In genomic region chr3:14143826-14144225, GRCh38 we compare ENCODE assay signal across 8 cellular contexts. TPM values are rescaled to one million over a fixed set of nuclear protein-coding genes. Genes with fewer than 3 reads are reported as not detected.
DNase-seq lines count a peak whose midpoint lies in the region; ATAC-seq and TF ChIP-seq lines count a peak whose summit lies in the region.

No MANE protein-coding gene starts in this region.

- 0 out of 3 replicates have a peak overlapping the region, but pooled peaks have one; percentile 40 for H2BK15ac ChIP-seq in IMR-90 (ENCODE audit: low read depth, low read length)

- no peak overlapping the region; the same call in 1 of the 2 replicates for H4K5ac ChIP-seq in IMR-90 (ENCODE audit: low read depth, low read length)

- peak overlapping the region; percentile 85 for H3K56ac ChIP-seq in IMR-90 (ENCODE audit: extremely low read depth, insufficient read depth, low read length)

- peak overlapping the region; percentile 85; the same call in 1 of the 2 replicates for H3K14ac ChIP-seq in IMR-90 (replicated peaks; ENCODE audit: low read depth, low read length)

- peak overlapping the region; percentile 64 for H2AFZ ChIP-seq in IMR-90 (replicated peaks; ENCODE audit: low read length, poor library complexity)

- no peak overlapping the region for H3K9ac ChIP-seq in IMR-90 (ENCODE audit: low read depth, low read length)

- no peaks in the 10 kb centered on the region for H3K9me3 ChIP-seq in AG04450 (ENCODE audit: control insufficient read depth, insufficient read depth, low read length)
- H3K9me3 ChIP-seq in IMR-90 (ENCODE audit: control insufficient read depth, insufficient read depth, low read length): no peaks in the 10 kb centered on the region
- no peaks in the 10 kb centered on the region for H3K9me3 ChIP-seq in ascending aorta
- H3K9me3 ChIP-seq in stomach: no peaks in the 10 kb centered on the region

- peak overlapping the region; percentile 89 for H2BK20ac ChIP-seq in IMR-90 (ENCODE audit: low read depth, low read length)

- CTCF ChIA-PET in AG04450 (lab: Charles Lee) (interaction anchor here (0.9 to 2.1 kb wide), 4 partner anchors 19 to 247 kb away, joined by 4 to 8 read pairs (median 6); partner anchors contain the start of genes CHCHD4 and TMEM43), IMR-90 (lab: Yijun Ruan, JAX) (interaction anchor here (0.7 to 2.3 kb wide), 2 partner anchors 19 to 35 kb away, joined by 4 to 11 read pairs; partner anchors contain the start of genes CHCHD4 and TMEM43)

- ATAC-seq in IMR-90 (ENCODE audit: low read depth) (peak; percentile 46), HG02763 (IDR thresholded peaks at IDR 0.05; ENCODE audit: unreplicated experiment) (no peak), GM21737 (IDR thresholded peaks at IDR 0.05; ENCODE audit: unreplicated experiment) (no peak), GM19351 (IDR thresholded peaks at IDR 0.05; ENCODE audit: unreplicated experiment) (no peak)

- H3K36me3 ChIP-seq in IMR-90 (ENCODE audit: control insufficient read depth, insufficient read depth, low read length) (peaks cover 62% of the 10 kb centered on the region), ascending aorta (peaks cover 36 to 64% of the 10 kb centered on the region in 2 donors), stomach (peaks cover 41 to 78% (median 76%) of the 10 kb centered on the region in 4 donors)

- peaks cover 7% of the 10 kb centered on the region for H4K20me1 ChIP-seq in IMR-90 (ENCODE audit: insufficient read depth, low read length)

- no CpG with 5 or more reads among the region's 3 CpGs for WGBS in IMR-90 (ENCODE audit: extremely low coverage in 2 of 2, insufficient read length in 1 of 2), 2 experiments
- WGBS in stomach, 5 donors: 14 to 39% (median 25%) methylated on average over 3 of the region's 3 CpGs

- peaks cover 24% of the 10 kb centered on the region; the same call in 1 of the 2 replicates for H3K9me1 ChIP-seq in IMR-90 (ENCODE audit: insufficient read depth, low read length)

- peak overlapping the region; percentile 91; the same call in 1 of the 2 replicates for H3K18ac ChIP-seq in IMR-90 (ENCODE audit: low read depth, low read length)

- peak overlapping the region; percentile 75 for H3K4me2 ChIP-seq in IMR-90 (ENCODE audit: low read depth, low read length)

- H3K4me1 ChIP-seq in IMR-90 (ENCODE audit: control insufficient read depth, insufficient read depth, low read length): peaks cover 29% of the 10 kb centered on the region
- peaks cover 31 to 49% of the 10 kb centered on the region in 2 donors for H3K4me1 ChIP-seq in ascending aorta
- peaks cover 22 to 46% (median 33%) of the 10 kb centered on the region in 4 donors for H3K4me1 ChIP-seq in stomach

- peak overlapping the region; percentile 96 for H3K4ac ChIP-seq in IMR-90 (ENCODE audit: low read depth, low read length)

- peak overlapping the region; percentile 98 for H2BK5ac ChIP-seq in IMR-90 (ENCODE audit: low read depth, low read length, poor library complexity, severe bottlenecking)

- BruUV-seq in IMR-90 (replicated peaks; lab: Mats Ljungman, UMichigan): no TSS peak

- TF ChIP-seq EP300 in stomach (IDR thresholded peaks at IDR 0.05): peak; percentile 53

- TF ChIP-seq CTCF in AG04450 (IDR thresholded peaks at IDR 0.05; ENCODE audit: low read depth, low read length) (no peak), IMR-90 (conservative IDR thresholded peaks at IDR 0.05; ENCODE audit: low read depth, low read length) (no peak), ascending aorta (IDR thresholded peaks at IDR 0.05) (no peak), stomach (IDR thresholded peaks at IDR 0.05) (no peak)

- H2AK5ac ChIP-seq in IMR-90 (ENCODE audit: low read depth, low read length): peak overlapping the region; percentile 96; the same call in 1 of the 2 replicates

- peak overlapping the region; percentile 99 for H3K27ac ChIP-seq in AG04450 (ENCODE audit: low read depth, low read length)
- H3K27ac ChIP-seq in IMR-90 (ENCODE audit: insufficient read depth, low read length): peak overlapping the region; percentile 97; the same call in 1 of the 2 replicates
- peak overlapping the region; percentile 89 to 91 for H3K27ac ChIP-seq in ascending aorta
- H3K27ac ChIP-seq in stomach: peak overlapping the region; percentile 47 to 92 (median 85)

- H2AK9ac ChIP-seq in IMR-90 (replicated peaks; ENCODE audit: low read depth, low read length, poor library complexity): peak overlapping the region; percentile 84

- no peak for TF ChIP-seq RAD21 in IMR-90 (IDR thresholded peaks at IDR 0.05; ENCODE audit: low read length)

- peak overlapping the region; percentile 87 for H4K91ac ChIP-seq in IMR-90 (ENCODE audit: insufficient read depth, low read depth, low read length)

- H2BK120ac ChIP-seq in IMR-90 (ENCODE audit: low read depth, low read length): peak overlapping the region; percentile 92

- dilution Hi-C loops in IMR-90 (cut with HindIII; ENCODE audit: low sequenced_read_pairs, unreplicated experiment): no loop called here

- peak overlapping the region; percentile 92 for H3K23ac ChIP-seq in IMR-90 (ENCODE audit: low read depth, low read length)

- in situ Hi-C loops in IMR-90 (cut with MboI; ENCODE audit: low sequenced_read_pairs): loop anchor here (25.0 kb wide), 1 partner anchor 107 kb away; no protein-coding TSS in a partner anchor

- POLR2A ChIA-PET in AG04450 (lab: Yijun Ruan, JAX): interaction anchor here (1.0 to 5.7 kb wide), 4 partner anchors 19 to 247 kb away, joined by 3 to 50 read pairs (median 16); partner anchors contain the start of genes CHCHD4, LSM3, TMEM43 and XPC
- POLR2A ChIA-PET in IMR-90 (lab: Charles Lee; ENCODE audit: unreplicated experiment): interaction anchor here (0.6 to 1.3 kb wide), 3 partner anchors 19 to 248 kb away, joined by 3 to 6 read pairs (median 4); partner anchors contain the start of genes CHCHD4, LSM3, TMEM43 and XPC

- H3K79me1 ChIP-seq in IMR-90 (ENCODE audit: low read depth in 1 of 2, low read length in 2 of 2): peaks cover 0 to 19% of the 10 kb centered on the region in 2 experiments; a peak in 1 of 4 replicates

- H3K4me3 ChIP-seq in AG04450 (ENCODE audit: low read depth, low read length) (no peak overlapping the region; the same call in 1 of the 2 replicates), IMR-90 (ENCODE audit: insufficient read depth, low read depth, low read length) (no peak overlapping the region), ascending aorta (peak overlapping the region in 1 of 2 donors; percentile 35), stomach (peak overlapping the region in 1 of 4 donors; percentile 9)

- TF ChIP-seq POLR2A in IMR-90 (IDR thresholded peaks at IDR 0.05; ENCODE audit: low read depth, low read length) (peak; percentile 14; the same call in 1 of the 2 replicates), stomach (IDR thresholded peaks at IDR 0.05) (no peak)

- peak; percentile 83 for DNase-seq in AG04450 (ENCODE audit: low read depth, low spot score)
- DNase-seq in IMR-90: peak; percentile 94
- DNase-seq in ascending aorta (ENCODE audit: low spot score in 2 of 2): peak in 1 of 2 donors; percentile 92
- DNase-seq in iPS-NIHi7 (ENCODE audit: extremely low spot score): peak; percentile 50
- DNase-seq in stomach: no peak

- H3K27me3 ChIP-seq in AG04450 (ENCODE audit: control insufficient read depth, insufficient read depth, low read length) (no peaks in the 10 kb centered on the region), IMR-90 (ENCODE audit: control insufficient read depth, insufficient read depth, low read length) (no peaks in the 10 kb centered on the region), ascending aorta (no peaks in the 10 kb centered on the region), stomach (no peaks in the 10 kb centered on the region)

- peak overlapping the region in 1 of 2 experiments; percentile 85; a peak in 2 of 4 replicates for H4K8ac ChIP-seq in IMR-90 (ENCODE audit: low read depth in 2 of 2, low read length in 2 of 2)

- intact Hi-C loops in IMR-90 (cut with micrococcal nuclease) (loop anchor here (1.0 kb wide), 1 partner anchor 19 kb away; the partner anchor contains the start of gene TMEM43), ascending aorta (cut with DNase I) (loop anchor here (1.0 to 10.0 kb wide), 5 partner anchors 19 to 1662 kb away; partner anchors contain the start of genes LSM3, SLC6A6, TMEM43 and TSEN2), stomach (cut with DNase I; ENCODE audit: low total_unique reads) (no loop called here)

RNA-seq across cellular contexts. Expression of gene TMEM43, which starts 19.0 kb away (rescaled TPM):
- polyA plus RNA-seq in AG04450 (2011; rRNA removed) (111 and 117 TPM in 2 replicates), IMR-90 (2012; rRNA removed) (107 and 109 TPM in 2 replicates), stomach (10 to 100 TPM; 12.6 to 45.0 (median 12.7) TPM)
- 75.5 and 95.0 TPM in 2 replicates for polyA minus RNA-seq in AG04450 (2011; rRNA and poly(A)+ RNA removed)
- total RNA-seq in IMR-90 (2012; rRNA removed) (103 and 114 TPM in 2 replicates), ascending aorta (166 TPM), stomach (10 to 100 TPM; 28.6 to 67.4 (median 51.9) TPM)
- 73.8 and 86.4 TPM in 2 replicates for polyA plus RNA-seq in IMR-90 (2012; cell fraction: cytosol; rRNA removed)
- polyA plus RNA-seq in IMR-90 (2012; cell fraction: nucleus; rRNA removed; ENCODE audit: low replicate concordance): 97.1 and 98.5 TPM in 2 replicates

RNA-seq across cellular contexts. Expression of gene CHCHD4, which starts 19.2 kb away (rescaled TPM):
- polyA plus RNA-seq in AG04450 (2011; rRNA removed): 9.8 and 11.4 TPM in 2 replicates
- polyA minus RNA-seq in AG04450 (2011; rRNA and poly(A)+ RNA removed): 3.8 and 4.1 TPM in 2 replicates
- total RNA-seq in IMR-90 (2012; rRNA removed): 9.0 and 12.2 TPM in 2 replicates
- polyA plus RNA-seq in IMR-90 (2012; rRNA removed): 7.4 and 9.8 TPM in 2 replicates
- polyA plus RNA-seq in IMR-90 (2012; cell fraction: cytosol; rRNA removed): 4.6 and 4.8 TPM in 2 replicates
- 1.3 and 5.0 TPM in 2 replicates for polyA plus RNA-seq in IMR-90 (2012; cell fraction: nucleus; rRNA removed; ENCODE audit: low replicate concordance)
- total RNA-seq in ascending aorta: 1.9 TPM
- total RNA-seq in stomach: 10 to 100 TPM in 2 of 5 donors, 1 to 10 TPM in 3; 1.7 to 11.7 (median 9.0) TPM
- polyA plus RNA-seq in stomach: 10 to 100 TPM; 13.9 to 16.1 (median 14.8) TPM

RNA-seq across cellular contexts. Expression of gene XPC, which starts 34.6 kb away (rescaled TPM):
- polyA plus RNA-seq in AG04450 (2011; rRNA removed) (38.4 and 39.0 TPM in 2 replicates), IMR-90 (2012; rRNA removed) (27.6 and 30.9 TPM in 2 replicates), stomach (10 to 100 TPM in 2 of 3 donors, 1 to 10 TPM in 1; 8.8 to 15.3 (median 13.7) TPM)
- polyA minus RNA-seq in AG04450 (2011; rRNA and poly(A)+ RNA removed): 47.3 and 50.0 TPM in 2 replicates
- total RNA-seq in IMR-90 (2012; rRNA removed) (40.5 and 48.8 TPM in 2 replicates), ascending aorta (48.9 TPM), stomach (10 to 100 TPM; 34.0 to 51.0 (median 41.4) TPM)
- polyA plus RNA-seq in IMR-90 (2012; cell fraction: cytosol; rRNA removed): 17.6 and 18.4 TPM in 2 replicates
- polyA plus RNA-seq in IMR-90 (2012; cell fraction: nucleus; rRNA removed; ENCODE audit: low replicate concordance): 62.0 and 94.0 TPM in 2 replicates

RNA-seq across cellular contexts. Expression of gene LSM3, which starts 34.8 kb away (rescaled TPM):
- polyA plus RNA-seq in AG04450 (2011; rRNA removed) (7.4 and 11.9 TPM in 2 replicates), IMR-90 (2012; rRNA removed) (10.0 and 11.5 TPM in 2 replicates), stomach (10 to 100 TPM; 13.8 to 15.0 (median 14.2) TPM)
- polyA minus RNA-seq in AG04450 (2011; rRNA and poly(A)+ RNA removed): 1.4 and 2.3 TPM in 2 replicates
- total RNA-seq in IMR-90 (2012; rRNA removed) (3.4 and 14.2 TPM in 2 replicates), ascending aorta (3.9 TPM), stomach (10 to 100 TPM in 1 of 5 donors, 1 to 10 TPM in 4; 2.2 to 14.1 (median 6.1) TPM)
- 0.87 and 1.00 TPM in 2 replicates for polyA plus RNA-seq in IMR-90 (2012; cell fraction: cytosol; rRNA removed)
- polyA plus RNA-seq in IMR-90 (2012; cell fraction: nucleus; rRNA removed; ENCODE audit: low replicate concordance): 0.20 and 1.8 TPM in 2 replicates
